In genomic region chr1:40224040-40224439, GRCh38 we compare ENCODE assay signal across 21 cellular contexts. TPM values are rescaled to one million over a fixed set of nuclear protein-coding genes. Genes with fewer than 3 reads are reported as not detected.
"Had no signal": no experiment of that assay in that cellular context is flagged by ENCODE, and none has a peak within 500 bp of the region (broad histone marks: within the 10 kb centered on the region; RNA-seq: fewer than 3 reads in every experiment).

No MANE protein-coding gene starts in this region.

- H3K27me3 ChIP-seq: brain microvascular endothelial cell, colonic mucosa, sigmoid colon, stomach, testis had no signal

- H3K27me3 Mint-ChIP-seq: type B pancreatic cell had no signal

- ATAC-seq: lower lobe of right lung had no signal

- H3K27ac ChIP-seq: brain microvascular endothelial cell, colonic mucosa, lower lobe of right lung, sigmoid colon, stomach, testis, WERI-Rb-1 had no signal

- H3K4me3 ChIP-seq: colonic mucosa, lower lobe of right lung, sigmoid colon, stomach, testis had no signal

- DNase-seq: activated CD4-positive, alpha-beta T cell treated with anti-CD3 and anti-CD28 coated beads for 1 hour; activated gamma-delta T cell treated with Interleukin-2 at 50 U/mL for 16 hours; aorta; brain microvascular endothelial cell; central memory CD4-positive, alpha-beta T cell; colonic mucosa; foreskin melanocyte; lower lobe of right lung; midbrain; occipital lobe; posterior cingulate gyrus; sigmoid colon; stomach; SW 1271; testis; WERI-Rb-1 had no signal

- H3K4me1 ChIP-seq: colonic mucosa, lower lobe of right lung, sigmoid colon, stomach, testis had no signal

- H3K9me3 Mint-ChIP-seq: type B pancreatic cell had no signal

- H3K36me3 ChIP-seq: brain microvascular endothelial cell, colonic mucosa had no signal

- H3K4me3 Mint-ChIP-seq: type B pancreatic cell had no signal

- H3K9me3 ChIP-seq: colonic mucosa, lower lobe of right lung, sigmoid colon, stomach, testis had no signal

- H3K27ac Mint-ChIP-seq: type B pancreatic cell had no signal

RNA-seq across cellular contexts. Expression of gene TMCO2, which starts 23.7 kb away (rescaled TPM):
- total RNA-seq: aorta, colonic mucosa, epithelial cell of proximal tubule, lower lobe of right lung, occipital lobe, renal cortical epithelial cell, sigmoid colon, stomach had no signal
- polyA plus RNA-seq: aorta, keratinocyte, neural cell, sigmoid colon, stomach had no signal
